In genomic region chr20:64256282-64256947, GRCh38 we compare ENCODE assay signal across 8 cellular contexts. TPM values are rescaled to one million over a fixed set of nuclear protein-coding genes. Genes with fewer than 3 reads are reported as not detected.
DNase-seq lines count a peak whose midpoint lies in the region; ATAC-seq and TF ChIP-seq lines count a peak whose summit lies in the region.

No MANE protein-coding gene starts in this region.

- H3K4me3 ChIP-seq in HCT116 (replicated peaks in 1 of 2; ENCODE audit: low read depth in 1 of 2, low read length in 2 of 2) (peak overlapping the region; percentile 66 to 87), WERI-Rb-1 (ENCODE audit: low read depth, low read length) (peak overlapping the region; percentile 63), heart right ventricle (peak overlapping the region; percentile 74 to 89 (median 85)), skeletal muscle cell (ENCODE audit: low read depth, low read length) (peak overlapping the region; percentile 70)

- intact Hi-C loops in HCT116 (cut with micrococcal nuclease) (no loop called here), heart right ventricle (cut with DNase I) (no loop called here)

- 14 to 19% methylated on average over 16 of the region's 16 CpGs for WGBS in heart right ventricle, 2 donors

- H3K9me3 ChIP-seq in HCT116 (ENCODE audit: control insufficient read depth in 1 of 2, insufficient read depth in 1 of 2, low read depth in 1 of 2, low read length in 2 of 2) (no peaks in the 10 kb centered on the region), WERI-Rb-1 (ENCODE audit: severe bottlenecking) (no peaks in the 10 kb centered on the region), heart right ventricle (no peaks in the 10 kb centered on the region)

- RAD21 ChIA-PET in HCT116 (lab: Charles Lee; ENCODE audit: low non-redundant PET in 1 of 2, low total read pairs in 2 of 2, uncharacterized antibody in 2 of 2, unreplicated experiment in 2 of 2) = no interaction called here

- H3K27ac ChIP-seq in HCT116 (ENCODE audit: low read depth, low read length) (peak overlapping the region; percentile 69), WERI-Rb-1 (peak overlapping the region; percentile 78; the same call in 1 of the 2 replicates), heart right ventricle (peak overlapping the region in 9 of 10 donors; percentile 91 to 97 (median 96))

- no peak overlapping the region for H2AFZ ChIP-seq in HCT116 (ENCODE audit: low read depth, low read length, poor library complexity, severe bottlenecking)

- no peak for TF ChIP-seq RAD21 in HCT116 (IDR thresholded peaks at IDR 0.05; ENCODE audit: low read depth)

- peak overlapping the region; percentile 78 for H3K9ac ChIP-seq in HCT116 (ENCODE audit: low read length)

- H4K20me1 ChIP-seq in HCT116 (ENCODE audit: insufficient read depth) = no peaks in the 10 kb centered on the region

- H3K36me3 ChIP-seq in HCT116 (ENCODE audit: control insufficient read depth in 1 of 2, insufficient read depth in 2 of 2, low read length in 2 of 2) = no peaks in the 10 kb centered on the region
- H3K36me3 ChIP-seq in WERI-Rb-1 = no peaks in the 10 kb centered on the region
- H3K36me3 ChIP-seq in heart right ventricle = no peaks in the 10 kb centered on the region

- TF ChIP-seq CTCF in HCT116 (IDR thresholded peaks at IDR 0.05 in 2 of 3, conservative IDR thresholded peaks at IDR 0.05 in 1 of 3; ENCODE audit: borderline replicate concordance in 1 of 3, insufficient read depth in 1 of 3, low read depth in 2 of 3, low read length in 2 of 3) (no peak), WERI-Rb-1 (IDR thresholded peaks at IDR 0.05; ENCODE audit: low read depth, low read length) (no peak), heart right ventricle (IDR thresholded peaks at IDR 0.05) (no peak)

- no peak for TF ChIP-seq POLR2A in HCT116 (IDR thresholded peaks at IDR 0.05; ENCODE audit: borderline replicate concordance, extremely low read depth, insufficient read depth, insufficient read length)

- CTCF ChIA-PET in HCT116 (lab: Charles Lee) = interaction anchor here (0.7 kb wide), 1 partner anchor 17 kb away, joined by 4 read pairs; no protein-coding TSS in a partner anchor

- POLR2A ChIA-PET in HCT116 (lab: Charles Lee) = interaction anchor here (0.9 kb wide), 1 partner anchor 22 kb away, joined by 3 read pairs; no protein-coding TSS in a partner anchor

- H3K9me2 ChIP-seq in HCT116 (ENCODE audit: insufficient read depth) = no peaks in the 10 kb centered on the region

- DNase-seq in HCT116 (ENCODE audit: low read depth, low spot score) = no peak
- no peak for DNase-seq in WERI-Rb-1
- DNase-seq in heart right ventricle = no peak
- no peak for DNase-seq in skeletal muscle cell (ENCODE audit: low read depth)
- DNase-seq in UCSD-AML1 (lab: John Stamatoyannopoulos, UW; ENCODE audit: unreplicated experiment) = no peak
- no peak for DNase-seq in DMS153 (lab: John Stamatoyannopoulos, UW)
- DNase-seq in iPS-NIHi11 (ENCODE audit: low spot score) = no peak

- H3K4me2 ChIP-seq in HCT116 (ENCODE audit: low read length) = peak overlapping the region; percentile 93

- H3K4me1 ChIP-seq in HCT116 (ENCODE audit: control insufficient read depth in 1 of 2, insufficient read depth in 2 of 2, low read length in 2 of 2) (peaks cover 0 to 19% of the 10 kb centered on the region in 2 experiments; a peak in 3 of 4 replicates), heart right ventricle (peaks cover 12 to 60% (median 49%) of the 10 kb centered on the region in 9 donors)

- H3K79me2 ChIP-seq in HCT116 (ENCODE audit: insufficient read depth, low read length) = peaks cover 21% of the 10 kb centered on the region

- TSS peak; percentile 36 for BruUV-seq in HCT116 (replicated peaks; lab: Mats Ljungman, UMichigan)

- ATAC-seq in HCT116 = no peak
- no peak for ATAC-seq in heart right ventricle
- no peak for ATAC-seq in HG02885 (IDR thresholded peaks at IDR 0.05; ENCODE audit: poor library complexity, unreplicated experiment)

- H3K27me3 ChIP-seq in HCT116 (ENCODE audit: insufficient read depth, low read length) = no peaks in the 10 kb centered on the region
- H3K27me3 ChIP-seq in WERI-Rb-1 (ENCODE audit: insufficient read depth, low read depth, severe bottlenecking) = no peaks in the 10 kb centered on the region
- peaks cover 0 to 3% (median 0%) of the 10 kb centered on the region in 7 donors for H3K27me3 ChIP-seq in heart right ventricle

TF ChIP-seq in HCT116, 20 proteins besides CTCF, POLR2A, EP300 and RAD21:
- no peak for TF ChIP-seq JUND (IDR thresholded peaks at IDR 0.05)
- TF ChIP-seq POLR2AphosphoS5 (IDR thresholded peaks at IDR 0.05; ENCODE audit: low read depth, low read length) = no peak
- no peak for TF ChIP-seq EGR1 (IDR thresholded peaks at IDR 0.05; ENCODE audit: low read depth)
- no peak for TF ChIP-seq ELF1 (IDR thresholded peaks at IDR 0.05; ENCODE audit: borderline replicate concordance, low read depth)

RNA-seq across cellular contexts. Expression of gene PCMTD2, which starts 0.9 kb away (rescaled TPM):
- total RNA-seq in HCT116 (2021; ENCODE audit: unreplicated experiment) = 44.7 TPM
- polyA plus RNA-seq in HCT116 (2012) = 18.5 and 21.8 TPM in 2 replicates
- 10 to 100 TPM; 56.2 to 83.5 (median 69.4) TPM for total RNA-seq in heart right ventricle
- polyA plus RNA-seq in heart right ventricle = 10 to 100 TPM; 11.7 to 68.4 TPM
